In the genomic region with DNA sequence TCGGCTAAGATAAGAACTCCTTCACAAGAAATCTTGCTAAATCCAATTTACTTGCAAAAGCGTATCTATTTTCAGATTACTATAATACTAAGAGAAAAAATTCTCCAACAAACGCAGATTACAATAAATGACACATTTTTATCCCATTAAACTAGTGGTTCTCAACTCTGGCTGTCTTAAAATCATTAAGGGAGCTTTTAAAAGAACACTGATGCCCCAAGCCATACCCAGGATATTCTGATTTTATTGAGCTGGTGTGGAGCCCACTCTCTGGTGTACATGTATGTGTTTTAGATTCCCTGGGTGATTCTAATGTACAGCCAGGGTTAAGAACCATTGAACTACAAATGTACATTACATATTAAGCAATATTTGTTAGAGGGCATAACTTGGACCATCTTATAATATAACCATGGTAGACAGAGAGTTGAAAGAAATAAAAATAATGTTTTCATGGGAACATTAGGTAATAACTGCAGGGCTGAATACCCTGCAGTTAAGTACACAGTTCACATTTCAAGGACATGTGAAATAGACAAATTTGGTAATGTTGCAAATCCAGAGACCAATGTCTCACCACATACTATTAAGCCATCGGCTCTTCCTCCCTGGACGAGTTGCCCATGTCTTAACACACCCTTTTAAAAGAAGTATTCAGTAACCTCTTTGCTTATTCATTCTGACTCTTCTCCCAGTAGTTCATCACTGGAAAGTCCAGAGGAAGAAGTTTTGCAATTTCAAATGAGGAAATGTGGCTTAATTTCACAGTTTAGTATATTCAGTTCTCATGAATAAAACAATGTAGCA, we compare ENCODE assay signal across 1 cellular context.
TF ChIP-seq lines count a peak whose summit lies in the region.

No MANE protein-coding gene starts in this region.

TF ChIP-seq in HepG2, 621 proteins besides CTCF, POLR2A, EP300 and RAD21 (continued from another document and continues in another):
- TF ChIP-seq, protein P1, sequence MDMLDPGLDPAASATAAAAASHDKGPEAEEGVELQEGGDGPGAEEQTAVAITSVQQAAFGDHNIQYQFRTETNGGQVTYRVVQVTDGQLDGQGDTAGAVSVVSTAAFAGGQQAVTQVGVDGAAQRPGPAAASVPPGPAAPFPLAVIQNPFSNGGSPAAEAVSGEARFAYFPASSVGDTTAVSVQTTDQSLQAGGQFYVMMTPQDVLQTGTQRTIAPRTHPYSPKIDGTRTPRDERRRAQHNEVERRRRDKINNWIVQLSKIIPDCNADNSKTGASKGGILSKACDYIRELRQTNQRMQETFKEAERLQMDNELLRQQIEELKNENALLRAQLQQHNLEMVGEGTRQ (IDR thresholded peaks at IDR 0.05; ENCODE audit: low read depth, low read length), result no peak
- TF ChIP-seq, protein P1 (CRISPR knock-in tag; IDR thresholded peaks at IDR 0.05; ENCODE audit: borderline replicate concordance), result no peak; the same call in 1 of the 2 replicates
- TF ChIP-seq KAT8 (CRISPR knock-in tag; IDR thresholded peaks at IDR 0.05) (no peak), KAT7 (CRISPR knock-in tag; IDR thresholded peaks at IDR 0.05; ENCODE audit: borderline replicate concordance) (no peak), FOXM1 (CRISPR knock-in tag; IDR thresholded peaks at IDR 0.05) (no peak), ZKSCAN1 (IDR thresholded peaks at IDR 0.05; ENCODE audit: low read length) (no peak), DNMT3B (CRISPR knock-in tag; conservative IDR thresholded peaks at IDR 0.05) (no peak), RFX1 (IDR thresholded peaks at IDR 0.05) (no peak), SIX4 (CRISPR knock-in tag; IDR thresholded peaks at IDR 0.05) (peak; percentile 58), ZNF33A (CRISPR knock-in tag; IDR thresholded peaks at IDR 0.05; ENCODE audit: borderline replicate concordance) (no peak), UBTF (CRISPR knock-in tag; IDR thresholded peaks at IDR 0.05) (no peak), SRSF4 (IDR thresholded peaks at IDR 0.05; ENCODE audit: low read depth, low read length, poor library complexity, severe bottlenecking) (no peak), POGK (CRISPR knock-in tag; conservative IDR thresholded peaks at IDR 0.05) (no peak), ZZZ3 (CRISPR knock-in tag; IDR thresholded peaks at IDR 0.05; ENCODE audit: borderline replicate concordance) (no peak), HMG20B (CRISPR knock-in tag; conservative IDR thresholded peaks at IDR 0.05) (0 out of 2 replicates have a peak, but pooled peaks have one; percentile 15), SRSF9 (IDR thresholded peaks at IDR 0.05; ENCODE audit: borderline replicate concordance, insufficient read depth, low read depth, low read length, poor library complexity, severe bottlenecking) (no peak), ZNF251 (CRISPR knock-in tag; IDR thresholded peaks at IDR 0.05) (no peak), ZNF350 (CRISPR knock-in tag; IDR thresholded peaks at IDR 0.05; ENCODE audit: borderline replicate concordance, low read depth) (no peak), ZNF768 (CRISPR knock-in tag; IDR thresholded peaks at IDR 0.05) (no peak), ZSCAN31 (CRISPR knock-in tag; IDR thresholded peaks at IDR 0.05; ENCODE audit: low read depth) (no peak), MAFK (conservative IDR thresholded peaks at IDR 0.05 in 1 of 2, IDR thresholded peaks at IDR 0.05 in 1 of 2; ENCODE audit: low read length in 2 of 2) (no peak), ZSCAN22 (CRISPR knock-in tag; IDR thresholded peaks at IDR 0.05) (no peak), TSC22D2 (CRISPR knock-in tag; IDR thresholded peaks at IDR 0.05; ENCODE audit: borderline replicate concordance) (no peak), NKX3-1 (CRISPR knock-in tag; IDR thresholded peaks at IDR 0.05) (no peak), GABPB1 (CRISPR knock-in tag; IDR thresholded peaks at IDR 0.05) (no peak), PHF21A (CRISPR knock-in tag; IDR thresholded peaks at IDR 0.05) (0 out of 2 replicates have a peak, but pooled peaks have one; percentile 32), MTERF4 (CRISPR knock-in tag; IDR thresholded peaks at IDR 0.05) (no peak), ZNF850 (CRISPR knock-in tag; conservative IDR thresholded peaks at IDR 0.05) (no peak), ZBTB46 (CRISPR knock-in tag; IDR thresholded peaks at IDR 0.05; ENCODE audit: borderline replicate concordance) (no peak), AGO1 (IDR thresholded peaks at IDR 0.05; ENCODE audit: low read depth, low read length, poor library complexity, severe bottlenecking) (no peak), SMYD3 (CRISPR knock-in tag; IDR thresholded peaks at IDR 0.05) (no peak), GATAD1 (CRISPR knock-in tag; IDR thresholded peaks at IDR 0.05) (no peak), ZNF205 (CRISPR knock-in tag; IDR thresholded peaks at IDR 0.05) (no peak), IRX3 (CRISPR knock-in tag; IDR thresholded peaks at IDR 0.05; ENCODE audit: borderline replicate concordance, low read depth) (no peak), HNRNPL (IDR thresholded peaks at IDR 0.05; ENCODE audit: low read depth, low read length) (no peak), NBN (conservative IDR thresholded peaks at IDR 0.05) (no peak), BRD4 (CRISPR knock-in tag; IDR thresholded peaks at IDR 0.05) (no peak), NONO (IDR thresholded peaks at IDR 0.05) (no peak), NONO (CRISPR knock-in tag; conservative IDR thresholded peaks at IDR 0.05) (no peak), PPARG (CRISPR knock-in tag; conservative IDR thresholded peaks at IDR 0.05) (no peak; the same call in 1 of the 2 replicates), KDM4B (CRISPR knock-in tag; IDR thresholded peaks at IDR 0.05) (no peak), ZEB1 (IDR thresholded peaks at IDR 0.05; ENCODE audit: insufficient replicate concordance, low read depth) (no peak), MEF2D (CRISPR knock-in tag; IDR thresholded peaks at IDR 0.05) (no peak), HHEX (CRISPR knock-in tag; IDR thresholded peaks at IDR 0.05) (no peak), TEAD2 (CRISPR knock-in tag; IDR thresholded peaks at IDR 0.05) (no peak), MIER2 (CRISPR knock-in tag; IDR thresholded peaks at IDR 0.05) (no peak), EED (CRISPR knock-in tag; IDR thresholded peaks at IDR 0.05) (no peak), ZNF674 (CRISPR knock-in tag; IDR thresholded peaks at IDR 0.05; ENCODE audit: low read depth) (no peak)
- TF ChIP-seq, protein P2, sequence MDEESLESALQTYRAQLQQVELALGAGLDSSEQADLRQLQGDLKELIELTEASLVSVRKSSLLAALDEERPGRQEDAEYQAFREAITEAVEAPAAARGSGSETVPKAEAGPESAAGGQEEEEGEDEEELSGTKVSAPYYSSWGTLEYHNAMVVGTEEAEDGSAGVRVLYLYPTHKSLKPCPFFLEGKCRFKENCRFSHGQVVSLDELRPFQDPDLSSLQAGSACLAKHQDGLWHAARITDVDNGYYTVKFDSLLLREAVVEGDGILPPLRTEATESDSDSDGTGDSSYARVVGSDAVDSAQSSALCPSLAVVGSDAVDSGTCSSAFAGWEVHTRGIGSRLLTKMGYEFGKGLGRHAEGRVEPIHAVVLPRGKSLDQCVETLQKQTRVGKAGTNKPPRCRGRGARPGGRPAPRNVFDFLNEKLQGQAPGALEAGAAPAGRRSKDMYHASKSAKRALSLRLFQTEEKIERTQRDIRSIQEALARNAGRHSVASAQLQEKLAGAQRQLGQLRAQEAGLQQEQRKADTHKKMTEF (CRISPR knock-in tag; IDR thresholded peaks at IDR 0.05), result no peak; the same call in 1 of the 2 replicates
- TF ChIP-seq, protein P3, sequence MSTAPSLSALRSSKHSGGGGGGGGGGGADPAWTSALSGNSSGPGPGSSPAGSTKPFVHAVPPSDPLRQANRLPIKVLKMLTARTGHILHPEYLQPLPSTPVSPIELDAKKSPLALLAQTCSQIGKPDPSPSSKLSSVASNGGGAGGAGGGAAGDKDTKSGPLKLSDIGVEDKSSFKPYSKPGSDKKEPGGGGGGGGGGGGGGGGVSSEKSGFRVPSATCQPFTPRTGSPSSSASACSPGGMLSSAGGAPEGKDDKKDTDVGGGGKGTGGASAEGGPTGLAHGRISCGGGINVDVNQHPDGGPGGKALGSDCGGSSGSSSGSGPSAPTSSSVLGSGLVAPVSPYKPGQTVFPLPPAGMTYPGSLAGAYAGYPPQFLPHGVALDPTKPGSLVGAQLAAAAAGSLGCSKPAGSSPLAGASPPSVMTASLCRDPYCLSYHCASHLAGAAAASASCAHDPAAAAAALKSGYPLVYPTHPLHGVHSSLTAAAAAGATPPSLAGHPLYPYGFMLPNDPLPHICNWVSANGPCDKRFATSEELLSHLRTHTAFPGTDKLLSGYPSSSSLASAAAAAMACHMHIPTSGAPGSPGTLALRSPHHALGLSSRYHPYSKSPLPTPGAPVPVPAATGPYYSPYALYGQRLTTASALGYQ (CRISPR knock-in tag; IDR thresholded peaks at IDR 0.05), result no peak
- TF ChIP-seq, protein P4, sequence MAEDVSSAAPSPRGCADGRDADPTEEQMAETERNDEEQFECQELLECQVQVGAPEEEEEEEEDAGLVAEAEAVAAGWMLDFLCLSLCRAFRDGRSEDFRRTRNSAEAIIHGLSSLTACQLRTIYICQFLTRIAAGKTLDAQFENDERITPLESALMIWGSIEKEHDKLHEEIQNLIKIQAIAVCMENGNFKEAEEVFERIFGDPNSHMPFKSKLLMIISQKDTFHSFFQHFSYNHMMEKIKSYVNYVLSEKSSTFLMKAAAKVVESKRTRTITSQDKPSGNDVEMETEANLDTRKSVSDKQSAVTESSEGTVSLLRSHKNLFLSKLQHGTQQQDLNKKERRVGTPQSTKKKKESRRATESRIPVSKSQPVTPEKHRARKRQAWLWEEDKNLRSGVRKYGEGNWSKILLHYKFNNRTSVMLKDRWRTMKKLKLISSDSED (CRISPR knock-in tag; IDR thresholded peaks at IDR 0.05), result no peak
